Comparison of ENCODE assay signal across 1 cellular context in genomic region chr2:118859157-118859770, GRCh38.
TF ChIP-seq lines count a peak whose summit lies in the region.

No MANE protein-coding gene starts in this region.

TF ChIP-seq in H1, 55 proteins besides CTCF, POLR2A, EP300 and RAD21 (continued from another document):
- TF ChIP-seq CBX8 (IDR thresholded peaks at IDR 0.05; ENCODE audit: borderline replicate concordance, low read depth, low read length) (no peak), JUND (IDR thresholded peaks at IDR 0.05; ENCODE audit: low read length) (no peak), SIX5 (IDR thresholded peaks at IDR 0.05; ENCODE audit: low read depth, low read length) (no peak), TAF1 (IDR thresholded peaks at IDR 0.05; ENCODE audit: low read depth, low read length) (no peak), POU5F1 (IDR thresholded peaks at IDR 0.05; ENCODE audit: low read depth, low read length) (no peak), SIRT6 (IDR thresholded peaks at IDR 0.05; ENCODE audit: low read length) (no peak)
